In the genomic region with DNA sequence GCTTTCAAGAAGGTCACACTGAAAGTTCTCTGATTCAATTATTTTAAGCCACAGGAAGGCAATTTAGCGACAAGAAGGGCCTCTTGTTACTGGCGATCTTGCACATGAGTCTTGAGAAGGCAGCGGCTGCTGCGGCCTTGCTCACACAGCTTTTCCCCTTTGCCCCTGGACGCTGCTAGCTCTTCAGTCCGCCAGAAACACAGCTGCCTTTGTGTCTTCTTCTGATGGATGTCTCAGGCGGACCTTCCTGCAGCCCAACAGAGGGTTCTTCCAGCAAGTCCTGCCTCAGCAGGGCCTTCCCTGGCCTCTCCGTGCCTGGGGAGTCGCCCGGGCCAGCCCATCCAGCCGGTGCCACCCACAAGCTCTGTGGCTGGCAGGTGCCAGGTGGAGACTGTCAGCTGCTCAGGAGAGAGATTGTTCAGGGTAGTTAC, we compare ENCODE assay signal across 25 cellular contexts. TPM values are rescaled to one million over a fixed set of nuclear protein-coding genes. Genes with fewer than 3 reads are reported as not detected.
A peak's percentile ranks its signal among the peaks of the same experiment; 100 is the strongest.
DNase-seq lines count a peak whose midpoint lies in the region; ATAC-seq, FAIRE-seq and TF ChIP-seq lines count a peak whose summit lies in the region.
"Had no signal": no experiment of that assay in that cellular context is flagged by ENCODE, and none has a peak within 500 bp of the region (broad histone marks: within the 10 kb centered on the region; RNA-seq: fewer than 3 reads in every experiment).

No MANE protein-coding gene starts in this region.

- no peaks in the 10 kb centered on the region for H3K4me1 Mint-ChIP-seq in activated naive CD4-positive, alpha-beta T cell treated with anti-CD3 and anti-CD28 coated beads for 36 hours (ENCODE audit: low read depth)
- H3K4me1 Mint-ChIP-seq: activated naive CD8-positive, alpha-beta T cell treated with anti-CD3 and anti-CD28 coated beads, Interleukin-2, amount 50 U/mL, for 24 hours; stimulated activated naive CD8-positive, alpha-beta T cell treated with anti-CD3 and anti-CD28 coated beads, Interleukin-15, amount 100 ng/mL, for 72 hours had no signal

- intact Hi-C loops in left ventricle myocardium inferior (cut with micrococcal nuclease) (no loop called here), Right ventricle myocardium superior (cut with DNase I) (no loop called here), ovary (cut with DNase I) (loop anchor here in 2 of 4 donors (5.0 to 10.0 kb wide), 3 partner anchors 47 to 121 kb away; no protein-coding TSS in a partner anchor)
- intact Hi-C loops in activated naive CD4-positive, alpha-beta T cell treated with anti-CD3 and anti-CD28 coated beads for 36 hours (cut with micrococcal nuclease) = no loop called here

- DNase-seq in left ventricle myocardium inferior (no peak), Right ventricle myocardium superior (no peak), globus pallidus (ENCODE audit: low spot score) (peak; percentile 52), ovary (peak in 1 of 5 donors; percentile 40), HTR-8/SVneo (ENCODE audit: insufficient read length, low spot score) (no peak)
- no peak for DNase-seq in stimulated activated CD8-positive, alpha-beta memory T cell treated with anti-CD3 and anti-CD28 coated beads, Interleukin-4, amount 100 ng/mL, for 48 hours
- no peak for DNase-seq in activated naive CD4-positive, alpha-beta T cell treated with anti-CD3 and anti-CD28 coated beads for 36 hours
- DNase-seq: activated CD8-positive, alpha-beta memory T cell treated with anti-CD3 and anti-CD28 coated beads, Interleukin-2, amount 50 U/mL, for 4 hours; left lung; NCI-H2029; NCI-H510A; NK-92 treated with Interleukin-12 subunit alpha and Interleukin-12 subunit beta, amount 100 ng/mL, for 24 hours; stimulated activated CD4-positive, alpha-beta T cell treated with anti-CD3 and anti-CD28 coated beads, Interleukin-4, amount 100 ng/mL, for 4 hours; stimulated activated naive CD8-positive, alpha-beta T cell treated with anti-CD3 and anti-CD28 coated beads, Interleukin-15, amount 100 ng/mL, for 72 hours had no signal

- no peaks in the 10 kb centered on the region for H3K9me3 Mint-ChIP-seq in activated naive CD4-positive, alpha-beta T cell treated with anti-CD3 and anti-CD28 coated beads for 36 hours
- H3K9me3 Mint-ChIP-seq: activated naive CD8-positive, alpha-beta T cell treated with anti-CD3 and anti-CD28 coated beads, Interleukin-2, amount 50 U/mL, for 24 hours; stimulated activated naive CD8-positive, alpha-beta T cell treated with anti-CD3 and anti-CD28 coated beads, Interleukin-15, amount 100 ng/mL, for 72 hours had no signal

- TF ChIP-seq EP300 in ovary (IDR thresholded peaks at IDR 0.05) = no peak

- ATAC-seq in Right ventricle myocardium superior (ENCODE audit: poor library complexity) (no peak), GM21526 (IDR thresholded peaks at IDR 0.05; ENCODE audit: low FRiP score, unreplicated experiment) (no peak)
- ATAC-seq: activated naive CD8-positive, alpha-beta T cell treated with anti-CD3 and anti-CD28 coated beads, Interleukin-2, amount 50 U/mL, for 24 hours; stimulated activated naive CD8-positive, alpha-beta T cell treated with anti-CD3 and anti-CD28 coated beads, Interleukin-15, amount 100 ng/mL, for 72 hours had no signal

- H3K9me3 ChIP-seq in left ventricle myocardium inferior (replicated peaks) (no peaks in the 10 kb centered on the region), ovary (no peaks in the 10 kb centered on the region)
- H3K9me3 ChIP-seq: A549, body of pancreas, colonic mucosa, left lung, neutrophil, Peyer's patch had no signal

- H3K4me1 ChIP-seq in left ventricle myocardium inferior (peaks cover 14% of the 10 kb centered on the region), ovary (ENCODE audit: insufficient read depth) (peaks cover 12% of the 10 kb centered on the region)
- H3K4me1 ChIP-seq: A549, colonic mucosa, left lung, Peyer's patch had no signal

- H3K4me3 ChIP-seq in left ventricle myocardium inferior (no peak overlapping the region), ovary (no peak overlapping the region)
- H3K4me3 ChIP-seq: A549, body of pancreas, colonic mucosa, GM23248, left lung, Peyer's patch, SK-N-MC had no signal

- TF ChIP-seq CTCF in left ventricle myocardium inferior (IDR thresholded peaks at IDR 0.05; ENCODE audit: borderline replicate concordance) (no peak), ovary (IDR thresholded peaks at IDR 0.05) (no peak)

- H3K27me3 ChIP-seq in left ventricle myocardium inferior (ENCODE audit: low read depth) (no peaks in the 10 kb centered on the region), ovary (no peaks in the 10 kb centered on the region)
- H3K27me3 ChIP-seq: body of pancreas, colonic mucosa, neutrophil, Peyer's patch had no signal

- WGBS in ovary, 3 donors = 35 to 75% (median 47%) methylated on average over 11 of the region's 11 CpGs

- TF ChIP-seq POLR2A in ovary (IDR thresholded peaks at IDR 0.05) = no peak

- peak overlapping the region; percentile 59 for H3K27ac ChIP-seq in left ventricle myocardium inferior (replicated peaks)
- H3K27ac ChIP-seq in ovary = peak overlapping the region; percentile 16 to 54
- H3K27ac ChIP-seq: A549, colonic mucosa, GM23248, neutrophil, SK-N-MC, WERI-Rb-1 had no signal

- H3K36me3 ChIP-seq in left ventricle myocardium inferior = no peaks in the 10 kb centered on the region
- H3K36me3 ChIP-seq in ovary = no peaks in the 10 kb centered on the region
- H3K36me3 ChIP-seq: colonic mucosa, left lung, neutrophil, Peyer's patch, WERI-Rb-1 had no signal

- no peak overlapping the region for H3K27ac Mint-ChIP-seq in activated naive CD4-positive, alpha-beta T cell treated with anti-CD3 and anti-CD28 coated beads for 36 hours
- H3K27ac Mint-ChIP-seq: activated naive CD8-positive, alpha-beta T cell treated with anti-CD3 and anti-CD28 coated beads, Interleukin-2, amount 50 U/mL, for 24 hours had no signal

- CTCF ChIA-PET in activated naive CD4-positive, alpha-beta T cell treated with anti-CD3 and anti-CD28 coated beads for 36 hours (lab: Charles Lee) = no interaction called here

- H3K36me3 Mint-ChIP-seq in activated naive CD4-positive, alpha-beta T cell treated with anti-CD3 and anti-CD28 coated beads for 36 hours (ENCODE audit: low read depth) = no peaks in the 10 kb centered on the region

- FAIRE-seq in HTR-8/SVneo (lab: Jason Lieb, UNC) = no peak
- FAIRE-seq: A549 had no signal

- no peak overlapping the region for H3K4me3 Mint-ChIP-seq in activated naive CD4-positive, alpha-beta T cell treated with anti-CD3 and anti-CD28 coated beads for 36 hours
- H3K4me3 Mint-ChIP-seq: activated naive CD8-positive, alpha-beta T cell treated with anti-CD3 and anti-CD28 coated beads, Interleukin-2, amount 50 U/mL, for 24 hours; stimulated activated naive CD8-positive, alpha-beta T cell treated with anti-CD3 and anti-CD28 coated beads, Interleukin-15, amount 100 ng/mL, for 72 hours had no signal

- H3K27me3 Mint-ChIP-seq in activated naive CD4-positive, alpha-beta T cell treated with anti-CD3 and anti-CD28 coated beads for 36 hours (ENCODE audit: low read depth) = peaks cover 4% of the 10 kb centered on the region

RNA-seq across cellular contexts. Expression of a gene that starts 59.4 kb away (rescaled TPM):
- 6.2 TPM for total RNA-seq in left ventricle myocardium inferior
- 5.8 TPM for total RNA-seq in Right ventricle myocardium superior
- 10 to 100 TPM; 11.8 to 42.3 (median 30.2) TPM for total RNA-seq in ovary
- 10 to 100 TPM; 10.6 to 13.0 TPM for polyA plus RNA-seq in ovary
- total RNA-seq in activated naive CD4-positive, alpha-beta T cell treated with anti-CD3 and anti-CD28 coated beads for 36 hours = not detected
- total RNA-seq: T-helper 2 cell treated with Interferon-gamma antibody and Interleukin-4, amounts not matched to agents 100 ng/mL and 5 ng/mL, for 36 hours had no signal
- polyA plus RNA-seq: A549 had no signal
